26 cellular contexts compared by ENCODE assay signal in genomic region chr2:128710242-128710641, GRCh38.
"Had no signal": no experiment of that assay in that cellular context is flagged by ENCODE, and none has a peak within 500 bp of the region (broad histone marks: within the 10 kb centered on the region; RNA-seq: fewer than 3 reads in every experiment).

No MANE protein-coding gene starts in this region.

- H3K36me3 ChIP-seq: gastroesophageal sphincter, heart left ventricle, neutrophil, pancreas, right lobe of liver, stomach, suprapubic skin, tibial nerve had no signal

- H3K9me3 ChIP-seq: neutrophil, pancreas had no signal

- H3K4me3 Mint-ChIP-seq: activated CD4-positive, alpha-beta memory T cell treated with anti-CD3 and anti-CD28 coated beads, Interleukin-2, amount 10 ng/mL, durations not matched to agents 7 days and 5 days; activated CD4-positive, alpha-beta T cell treated with anti-CD3 and anti-CD28 coated beads, Interleukin-2, amount 10 ng/mL, durations not matched to agents 24 days and 14 days; activated naive CD4-positive, alpha-beta T cell treated with anti-CD3 and anti-CD28 coated beads, Interleukin-2, amount 10 ng/mL, durations not matched to agents 7 days and 5 days; activated T-cell treated with anti-CD3 and anti-CD28 coated beads, Interleukin-2, amount 50 U/mL, for 72 hours; nephron; stimulated activated memory B cell treated with anti-CD40 and anti-IgM and Interleukin-4, amounts not matched to agents 10 μg/mL and 1 μg/mL and 100 μg/mL, for 72 hours had no signal

- H3K27me3 Mint-ChIP-seq: activated CD4-positive, alpha-beta memory T cell treated with anti-CD3 and anti-CD28 coated beads, Interleukin-2, amount 10 ng/mL, durations not matched to agents 7 days and 5 days had no signal

- H3K4me1 Mint-ChIP-seq: activated CD4-positive, alpha-beta memory T cell treated with anti-CD3 and anti-CD28 coated beads, Interleukin-2, amount 10 ng/mL, durations not matched to agents 7 days and 5 days; activated CD4-positive, alpha-beta T cell treated with anti-CD3 and anti-CD28 coated beads, Interleukin-2, amount 10 ng/mL, durations not matched to agents 24 days and 14 days; activated naive CD4-positive, alpha-beta T cell treated with anti-CD3 and anti-CD28 coated beads, Interleukin-2, amount 10 ng/mL, durations not matched to agents 7 days and 5 days; nephron; stimulated activated memory B cell treated with anti-CD40 and anti-IgM and Interleukin-4, amounts not matched to agents 10 μg/mL and 1 μg/mL and 100 μg/mL, for 72 hours had no signal

- DNase-seq: activated CD4-positive, alpha-beta memory T cell treated with anti-CD3 and anti-CD28 coated beads, Interleukin-2, amount 10 ng/mL, durations not matched to agents 7 days and 5 days; activated effector memory CD4-positive, alpha-beta T cell treated with Interleukin-2 at 50 U/mL for 16 hours; activated naive CD4-positive, alpha-beta T cell treated with anti-CD3 and anti-CD28 coated beads, Interleukin-2, amount 10 ng/mL, durations not matched to agents 7 days and 5 days; activated T-cell treated with anti-CD3 and anti-CD28 coated beads, Interleukin-2, amount 50 U/mL, for 72 hours; amygdala; cerebellar nuclear complex; cortex of kidney; heart left ventricle; islet precursor cell; left cardiac atrium; midbrain; pancreas; right lobe of liver; stimulated activated CD4-positive, alpha-beta T cell treated with anti-CD3 and anti-CD28 coated beads, Interleukin-1b, Interleukin-23, amount 100 ng/mL, for 48 hours; stomach had no signal

- H3K27me3 ChIP-seq: neutrophil, pancreas, right lobe of liver, suprapubic skin, tibial nerve had no signal

- H3K4me1 ChIP-seq: gastroesophageal sphincter, pancreas, right lobe of liver, stomach, suprapubic skin, tibial nerve had no signal

- ATAC-seq: activated CD4-positive, CD25-positive, alpha-beta regulatory T cell treated with anti-CD3 and anti-CD28 coated beads, Interleukin-2, amount 50 U/mL, for 24 hours; activated T-cell treated with anti-CD3 and anti-CD28 coated beads, Interleukin-2, amount 50 U/mL, for 72 hours; gastroesophageal sphincter; left cardiac atrium; pancreas; stimulated activated memory B cell treated with anti-CD40 and anti-IgM and Interleukin-4, amounts not matched to agents 10 μg/mL and 1 μg/mL and 100 μg/mL, for 72 hours had no signal

- H3K27ac Mint-ChIP-seq: activated CD4-positive, alpha-beta memory T cell treated with anti-CD3 and anti-CD28 coated beads, Interleukin-2, amount 10 ng/mL, durations not matched to agents 7 days and 5 days; activated CD4-positive, alpha-beta T cell treated with anti-CD3 and anti-CD28 coated beads, Interleukin-2, amount 10 ng/mL, durations not matched to agents 24 days and 14 days; activated naive CD4-positive, alpha-beta T cell treated with anti-CD3 and anti-CD28 coated beads, Interleukin-2, amount 10 ng/mL, durations not matched to agents 7 days and 5 days; activated T-cell treated with anti-CD3 and anti-CD28 coated beads, Interleukin-2, amount 50 U/mL, for 72 hours; nephron; stimulated activated memory B cell treated with anti-CD40 and anti-IgM and Interleukin-4, amounts not matched to agents 10 μg/mL and 1 μg/mL and 100 μg/mL, for 72 hours had no signal

- H3K27ac ChIP-seq: epithelial cell of prostate, gastroesophageal sphincter, heart left ventricle, neutrophil, pancreas, right lobe of liver, skin epidermis, stomach, suprapubic skin, tibial nerve, VCaP had no signal

- H3K4me3 ChIP-seq: gastroesophageal sphincter, heart left ventricle, pancreas, right lobe of liver, skin epidermis, stomach, suprapubic skin, tibial nerve had no signal
